12 cellular contexts compared by ENCODE assay signal in genomic region chr3:177351757-177352158, GRCh38.
DNase-seq lines count a peak whose midpoint lies in the region; ATAC-seq and TF ChIP-seq lines count a peak whose summit lies in the region.
"Had no signal": no experiment of that assay in that cellular context is flagged by ENCODE, and none has a peak within 500 bp of the region (broad histone marks: within the 10 kb centered on the region; RNA-seq: fewer than 3 reads in every experiment).

No MANE protein-coding gene starts in this region.

- peaks cover 43% of the 10 kb centered on the region for H3K4me1 Mint-ChIP-seq in activated naive CD4-positive, alpha-beta T cell treated with anti-CD3 and anti-CD28 coated beads for 36 hours (ENCODE audit: low read depth)
- peaks cover 63% of the 10 kb centered on the region for H3K4me1 Mint-ChIP-seq in stimulated activated naive CD8-positive, alpha-beta T cell treated with anti-CD3 and anti-CD28 coated beads, Interleukin-15, amount 100 ng/mL, for 72 hours

- H3F3A ChIP-seq in Loucy (ENCODE audit: low read depth): 0 out of 2 replicates have a peak, but pooled peaks cover 3% of the 10 kb centered on the region

- H4K20me1 ChIP-seq in Loucy (ENCODE audit: insufficient read depth, low read length, poor library complexity, severe bottlenecking): no peaks in the 10 kb centered on the region

- no peak overlapping the region for H3K4me3 ChIP-seq in Loucy (ENCODE audit: low read length, poor library complexity, severe bottlenecking)
- H3K4me3 ChIP-seq: GM23338 had no signal

- H3K27ac Mint-ChIP-seq in activated naive CD4-positive, alpha-beta T cell treated with anti-CD3 and anti-CD28 coated beads for 36 hours: peak overlapping the region; percentile 60
- H3K27ac Mint-ChIP-seq in stimulated activated naive CD8-positive, alpha-beta T cell treated with anti-CD3 and anti-CD28 coated beads, Interleukin-15, amount 100 ng/mL, for 72 hours: peak overlapping the region in 1 of 2 donors; percentile 34
- H3K27ac Mint-ChIP-seq: GM23338 had no signal

- TF ChIP-seq CTCF in Loucy (conservative IDR thresholded peaks at IDR 0.05; ENCODE audit: low read length): no peak

- no peaks in the 10 kb centered on the region for H3K36me3 Mint-ChIP-seq in activated naive CD4-positive, alpha-beta T cell treated with anti-CD3 and anti-CD28 coated beads for 36 hours (ENCODE audit: low read depth)

- no peaks in the 10 kb centered on the region for H3K27me3 Mint-ChIP-seq in activated naive CD4-positive, alpha-beta T cell treated with anti-CD3 and anti-CD28 coated beads for 36 hours (ENCODE audit: low read depth)
- H3K27me3 Mint-ChIP-seq in stimulated activated naive CD8-positive, alpha-beta T cell treated with anti-CD3 and anti-CD28 coated beads, Interleukin-15, amount 100 ng/mL, for 72 hours: no peaks in the 10 kb centered on the region

- peaks cover 76% of the 10 kb centered on the region for H3K4me1 ChIP-seq in Loucy (ENCODE audit: insufficient read depth, low read length, poor library complexity, severe bottlenecking)

- H3K4me2 ChIP-seq in Loucy (ENCODE audit: low read depth, low read length, poor library complexity, severe bottlenecking): peak overlapping the region; percentile 57
- H3K4me2 ChIP-seq: GM23338 had no signal

- ATAC-seq in HG02759 (IDR thresholded peaks at IDR 0.05; ENCODE audit: unreplicated experiment): peak; percentile 96
- peak; percentile 96 for ATAC-seq in stimulated activated naive CD8-positive, alpha-beta T cell treated with anti-CD3 and anti-CD28 coated beads, Interleukin-15, amount 100 ng/mL, for 72 hours
- ATAC-seq: GM23338, left ventricle myocardium superior had no signal

- no peaks in the 10 kb centered on the region for H3K9me3 ChIP-seq in Loucy (ENCODE audit: insufficient read depth, low read depth, low read length)

- intact Hi-C loops in activated naive CD4-positive, alpha-beta T cell treated with anti-CD3 and anti-CD28 coated beads for 36 hours (cut with micrococcal nuclease): loop anchor here (1.0 to 10.0 kb wide), 2 partner anchors 36 to 653 kb away; no protein-coding TSS in a partner anchor

- H3K4me3 Mint-ChIP-seq in activated naive CD4-positive, alpha-beta T cell treated with anti-CD3 and anti-CD28 coated beads for 36 hours: no peak overlapping the region
- peak overlapping the region in 1 of 2 donors; percentile 14 for H3K4me3 Mint-ChIP-seq in stimulated activated naive CD8-positive, alpha-beta T cell treated with anti-CD3 and anti-CD28 coated beads, Interleukin-15, amount 100 ng/mL, for 72 hours
- H3K4me3 Mint-ChIP-seq: GM23338 had no signal

- H3K9me3 Mint-ChIP-seq in activated naive CD4-positive, alpha-beta T cell treated with anti-CD3 and anti-CD28 coated beads for 36 hours: no peaks in the 10 kb centered on the region
- H3K9me3 Mint-ChIP-seq in stimulated activated naive CD8-positive, alpha-beta T cell treated with anti-CD3 and anti-CD28 coated beads, Interleukin-15, amount 100 ng/mL, for 72 hours: peaks cover 0 to 4% of the 10 kb centered on the region in 2 donors
- H3K9me3 Mint-ChIP-seq: GM23338 had no signal

- no peaks in the 10 kb centered on the region for H3K27me3 ChIP-seq in Loucy (ENCODE audit: insufficient read depth, low read length, poor library complexity, severe bottlenecking)

- CTCF ChIA-PET in activated naive CD4-positive, alpha-beta T cell treated with anti-CD3 and anti-CD28 coated beads for 36 hours (lab: Charles Lee): no interaction called here

- peak; percentile 48 for DNase-seq in activated naive CD4-positive, alpha-beta T cell treated with anti-CD3 and anti-CD28 coated beads for 36 hours
- no peak for DNase-seq in activated naive CD4-positive, alpha-beta T cell treated with Interleukin-2 at 50 U/mL for 16 hours
- peak; percentile 30 to 31 for DNase-seq in stimulated activated naive CD8-positive, alpha-beta T cell treated with anti-CD3 and anti-CD28 coated beads, Interleukin-15, amount 100 ng/mL, for 72 hours
- DNase-seq in SW480 (ENCODE audit: low spot score) (no peak), NCI-H2081 treated with DMSO at 0.1 percent for 48 hours (lab: John Stamatoyannopoulos, UW) (no peak), NOMO-1 treated with DMSO at 0.1 percent for 48 hours (lab: John Stamatoyannopoulos, UW; ENCODE audit: unreplicated experiment) (no peak)
- DNase-seq: activated CD4-positive, alpha-beta T cell treated with anti-CD3 and anti-CD28 coated beads, Interleukin-2, amount 50 U/mL, for 4 hours; left ventricle myocardium superior; NCI-H526 had no signal

- peak overlapping the region; percentile 1; the same call in 1 of the 2 replicates for H2AFZ ChIP-seq in Loucy (ENCODE audit: low read length)
- H2AFZ ChIP-seq: GM23338 had no signal

- no peaks in the 10 kb centered on the region for H3K9me2 ChIP-seq in Loucy (replicated peaks; ENCODE audit: low read depth, low read length)

- H3K79me2 ChIP-seq in Loucy (ENCODE audit: insufficient read depth, low read length): 0 out of 2 replicates have a peak, but pooled peaks cover 2% of the 10 kb centered on the region

- peak overlapping the region; percentile 54 for H3K9ac ChIP-seq in Loucy (ENCODE audit: low read depth, low read length, poor library complexity, severe bottlenecking)

- no peaks in the 10 kb centered on the region for H3K36me3 ChIP-seq in Loucy (ENCODE audit: insufficient read depth, low read length)

Comparison
In these comparisons a context has a peak if more than half of its experiments do, and no peak if none do; other contexts are left out.
1. DNase-seq: peak in activated naive CD4-positive, alpha-beta T cell treated with anti-CD3 and anti-CD28 coated beads for 36 hours (single experiment) and stimulated activated naive CD8-positive, alpha-beta T cell treated with anti-CD3 and anti-CD28 coated beads, Interleukin-15, amount 100 ng/mL, for 72 hours (2 of 2); none in activated naive CD4-positive, alpha-beta T cell treated with Interleukin-2 at 50 U/mL for 16 hours (single experiment), SW480 (single experiment), NCI-H2081 treated with DMSO at 0.1 percent for 48 hours (single experiment) and NOMO-1 treated with DMSO at 0.1 percent for 48 hours (single experiment).